ENCODE assay signal across 3 cellular contexts in the genomic region with DNA sequence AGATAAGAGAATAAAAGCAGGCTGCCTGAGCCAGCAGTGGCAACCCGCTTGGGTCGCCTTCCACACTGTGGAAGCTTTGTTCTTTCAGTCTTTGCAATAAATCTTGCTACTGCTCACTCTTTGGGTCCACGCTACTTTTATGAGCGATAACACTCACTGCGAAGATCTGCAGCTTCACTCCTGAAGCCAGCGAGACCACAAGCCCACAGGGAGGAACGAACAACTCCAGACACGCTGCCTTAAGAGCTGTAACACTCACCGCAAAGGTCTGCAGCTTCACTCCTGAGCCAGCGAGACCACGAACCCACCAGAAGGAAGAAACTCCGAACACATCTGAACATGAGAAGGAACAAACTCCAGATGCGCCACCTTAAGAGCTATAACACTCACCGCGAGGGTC. TPM values are rescaled to one million over a fixed set of nuclear protein-coding genes. Genes with fewer than 3 reads are reported as not detected.
"Had no signal": no experiment of that assay in that cellular context is flagged by ENCODE, and none has a peak within 500 bp of the region (broad histone marks: within the 10 kb centered on the region; RNA-seq: fewer than 3 reads in every experiment).

No MANE protein-coding gene starts in this region.

RNA-seq across cellular contexts. Expression of a gene that starts 7.5 kb away (rescaled TPM):
- total RNA-seq: HT-29, SK-MEL-5 had no signal
- polyA plus RNA-seq: SK-N-SH had no signal
